In the genomic region with DNA sequence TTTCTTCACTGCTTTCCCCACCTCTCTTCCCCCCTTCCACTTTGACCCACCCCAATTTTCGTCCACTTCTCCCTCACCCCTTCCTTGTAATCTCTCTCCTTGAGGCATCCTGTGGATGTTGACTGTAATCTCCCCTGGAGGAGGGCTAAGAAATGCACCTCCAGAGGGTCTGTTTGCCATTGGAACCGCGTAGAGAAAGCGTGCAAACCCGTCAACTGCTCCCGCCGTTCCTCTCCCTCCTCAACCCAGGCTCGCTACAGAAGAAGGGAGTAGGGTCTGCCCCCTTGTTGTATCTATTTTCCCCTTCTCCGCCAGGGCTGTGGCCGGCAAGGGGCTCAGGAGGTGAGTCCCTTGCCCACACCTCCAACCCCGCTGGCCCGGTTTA, we compare ENCODE assay signal across 1 cellular context.
TF ChIP-seq lines count a peak whose summit lies in the region.

No MANE protein-coding gene starts in this region.

TF ChIP-seq in IMR-90, 13 proteins besides CTCF, POLR2A, EP300 and RAD21 (continued from another document):
- no peak for TF ChIP-seq RCOR1 (IDR thresholded peaks at IDR 0.05; ENCODE audit: insufficient replicate concordance, low read length)
- TF ChIP-seq FOS (IDR thresholded peaks at IDR 0.05; ENCODE audit: low read depth, low read length): no peak
TF ChIP-seq in IMR-90: peak in this region for 0.
